14 cellular contexts compared by ENCODE assay signal in the genomic region with DNA sequence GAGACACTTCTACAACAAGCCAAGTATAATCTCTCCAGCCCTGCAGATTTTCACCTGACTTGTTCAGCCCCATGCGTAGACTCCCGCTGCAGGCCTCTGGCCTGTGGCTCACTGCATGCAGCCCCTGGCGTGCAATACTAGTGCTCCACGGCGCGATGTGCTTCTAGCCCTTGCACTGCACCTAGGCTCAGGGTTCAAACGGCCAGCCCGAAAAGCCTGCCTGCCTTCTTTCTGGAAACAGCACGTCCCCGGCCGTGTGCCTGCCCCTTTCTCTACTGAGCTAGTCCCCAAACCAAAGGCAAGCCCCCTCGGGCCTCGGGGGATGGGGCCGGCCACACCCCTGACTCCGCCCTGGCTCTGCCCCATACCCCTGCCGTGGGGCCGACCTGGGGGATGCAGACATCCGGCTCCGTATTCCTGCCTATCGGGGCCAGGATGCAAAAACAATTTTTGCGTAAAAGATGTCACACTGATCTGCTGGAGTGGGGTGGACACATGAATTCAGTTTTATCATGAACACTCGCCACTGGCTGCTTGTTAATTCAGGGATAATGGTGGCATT. TPM values are rescaled to one million over a fixed set of nuclear protein-coding genes. Genes with fewer than 3 reads are reported as not detected.
DNase-seq lines count a peak whose midpoint lies in the region; ATAC-seq, FAIRE-seq and TF ChIP-seq lines count a peak whose summit lies in the region.
"Had no signal": no experiment of that assay in that cellular context is flagged by ENCODE, and none has a peak within 500 bp of the region (broad histone marks: within the 10 kb centered on the region; RNA-seq: fewer than 3 reads in every experiment).

No MANE protein-coding gene starts in this region.

- no peak overlapping the region for H4K91ac ChIP-seq in IMR-90 (ENCODE audit: insufficient read depth, low read depth, low read length)
- H4K91ac ChIP-seq in H1 (replicated peaks; ENCODE audit: insufficient read length, low read length): peak overlapping the region; percentile 5

- H2BK15ac ChIP-seq in IMR-90 (ENCODE audit: low read depth, low read length) (no peak overlapping the region), H1 (ENCODE audit: low read length) (no peak overlapping the region; the same call in 1 of the 2 replicates)

- H3K4me1 Mint-ChIP-seq in neural progenitor cell: peaks cover 27% of the 10 kb centered on the region

- dilution Hi-C loops in IMR-90 (cut with HindIII; ENCODE audit: low sequenced_read_pairs, unreplicated experiment): no loop called here

- H2BK20ac ChIP-seq in IMR-90 (ENCODE audit: low read depth, low read length): no peak overlapping the region
- H2BK20ac ChIP-seq in H1 (ENCODE audit: low read length): no peak overlapping the region

- H3K4ac ChIP-seq in IMR-90 (ENCODE audit: low read depth, low read length): no peak overlapping the region
- peak overlapping the region; percentile 60 for H3K4ac ChIP-seq in H1 (replicated peaks; ENCODE audit: insufficient read length, low read depth, low read length)

- no peak overlapping the region for H2AK9ac ChIP-seq in IMR-90 (replicated peaks; ENCODE audit: low read depth, low read length, poor library complexity)

- peaks cover 3% of the 10 kb centered on the region; the same call in 1 of the 2 replicates for H3K9me1 ChIP-seq in IMR-90 (ENCODE audit: insufficient read depth, low read length)

- H3K4me1 ChIP-seq in IMR-90 (ENCODE audit: control insufficient read depth, insufficient read depth, low read length) (no peaks in the 10 kb centered on the region; the same call in 1 of the 2 replicates), H1 (replicated peaks in 1 of 4; ENCODE audit: control insufficient read depth in 3 of 4, insufficient read depth in 4 of 4, low read length in 3 of 4) (peaks cover 0 to 14% (median 11%) of the 10 kb centered on the region in 4 experiments; a peak in 6 of 7 replicates), neural progenitor cell (peaks cover 10% of the 10 kb centered on the region)

- no peak overlapping the region for H2BK12ac ChIP-seq in H1 (ENCODE audit: low read depth, low read length)

- H3K9me3 ChIP-seq in IMR-90 (ENCODE audit: control insufficient read depth, insufficient read depth, low read length) (no peaks in the 10 kb centered on the region), H1 (ENCODE audit: insufficient read depth in 2 of 2, low read depth in 1 of 2, low read length in 1 of 2) (no peaks in the 10 kb centered on the region), neural progenitor cell (ENCODE audit: low read depth) (no peaks in the 10 kb centered on the region)
- H3K9me3 ChIP-seq: esophagus squamous epithelium had no signal

- peaks cover 15% of the 10 kb centered on the region; the same call in 1 of the 2 replicates for H3K36me3 ChIP-seq in IMR-90 (ENCODE audit: control insufficient read depth, insufficient read depth, low read length)
- no peaks in the 10 kb centered on the region for H3K36me3 ChIP-seq in H1 (ENCODE audit: control insufficient read depth in 2 of 4, insufficient read depth in 4 of 4, low read length in 3 of 4)
- H3K36me3 ChIP-seq in neural progenitor cell: no peaks in the 10 kb centered on the region

- H4K5ac ChIP-seq in IMR-90 (ENCODE audit: low read depth, low read length) (no peak overlapping the region), H1 (ENCODE audit: insufficient read length, low read depth, low read length) (peak overlapping the region; percentile 24)

- H3K27me3 Mint-ChIP-seq in neural progenitor cell (ENCODE audit: insufficient read depth, low read depth): peaks cover 3% of the 10 kb centered on the region

- H3K9ac ChIP-seq in IMR-90 (ENCODE audit: low read depth, low read length) (no peak overlapping the region), H1 (replicated peaks in 1 of 4; ENCODE audit: extremely low read depth in 1 of 4, low read depth in 3 of 4, low read length in 3 of 4) (no peak overlapping the region; a peak in 2 of 7 replicates), neural progenitor cell (no peak overlapping the region)

- H3K79me2 ChIP-seq in H1 (ENCODE audit: control insufficient read depth in 1 of 2, insufficient read depth in 2 of 2, low read length in 2 of 2) (no peaks in the 10 kb centered on the region), neural progenitor cell (ENCODE audit: low read depth) (no peaks in the 10 kb centered on the region)

- no peaks in the 10 kb centered on the region; the same call in 1 of the 2 replicates for H4K20me1 ChIP-seq in IMR-90 (ENCODE audit: insufficient read depth, low read length)
- peaks cover 0 to 2% of the 10 kb centered on the region in 2 experiments for H4K20me1 ChIP-seq in H1 (replicated peaks in 1 of 2; ENCODE audit: control insufficient read depth in 1 of 2, insufficient read depth in 2 of 2, low read length in 2 of 2)
- H4K20me1 ChIP-seq in neural progenitor cell (ENCODE audit: low read depth): no peaks in the 10 kb centered on the region

- H3K4me2 ChIP-seq in IMR-90 (ENCODE audit: low read depth, low read length) (no peak overlapping the region), H1 (ENCODE audit: insufficient read depth in 1 of 2, low read depth in 2 of 2, low read length in 2 of 2) (peak overlapping the region; percentile 70 to 78), neural progenitor cell (peak overlapping the region; percentile 76)

- POLR2A ChIA-PET in IMR-90 (lab: Charles Lee; ENCODE audit: unreplicated experiment) (no interaction called here), H1 (lab: Charles Lee; ENCODE audit: partially characterized antibody) (interaction anchor here (1.7 to 1.8 kb wide), 2 partner anchors 15 to 26 kb away, joined by 4 to 5 read pairs; a partner anchor contains a TSS)

- peaks cover 3% of the 10 kb centered on the region for H3K36me3 Mint-ChIP-seq in neural progenitor cell

- H3K79me1 ChIP-seq in IMR-90 (ENCODE audit: low read depth in 1 of 2, low read length in 2 of 2) (no peaks in the 10 kb centered on the region), H1 (ENCODE audit: low read depth, low read length) (no peaks in the 10 kb centered on the region)

- in situ Hi-C loops in IMR-90 (cut with MboI; ENCODE audit: low sequenced_read_pairs): no loop called here

- no peak overlapping the region for H3K23ac ChIP-seq in IMR-90 (ENCODE audit: low read depth, low read length)
- H3K23ac ChIP-seq in H1 (ENCODE audit: insufficient read length): no peak overlapping the region

- H2BK120ac ChIP-seq in IMR-90 (ENCODE audit: low read depth, low read length) (no peak overlapping the region), H1 (replicated peaks; ENCODE audit: low read depth, low read length) (no peak overlapping the region)

- no peaks in the 10 kb centered on the region for H3K27me3 ChIP-seq in IMR-90 (ENCODE audit: control insufficient read depth, insufficient read depth, low read length)
- H3K27me3 ChIP-seq in H1 (replicated peaks in 1 of 4; ENCODE audit: control insufficient read depth in 3 of 4, extremely low read depth in 1 of 4, insufficient read depth in 3 of 4, low read length in 3 of 4): no peaks in the 10 kb centered on the region
- H3K27me3 ChIP-seq in neural progenitor cell: peaks cover 5% of the 10 kb centered on the region
- H3K27me3 ChIP-seq: esophagus squamous epithelium had no signal

- no peak overlapping the region for H3K4me3 ChIP-seq in IMR-90 (ENCODE audit: insufficient read depth, low read depth, low read length)
- peak overlapping the region; percentile 15 to 56 (median 43); a peak in 7 of 8 replicates for H3K4me3 ChIP-seq in H1 (ENCODE audit: extremely low read depth in 1 of 4, insufficient read depth in 2 of 4, low read depth in 3 of 4, low read length in 4 of 4)
- peak overlapping the region; percentile 38 for H3K4me3 ChIP-seq in neural progenitor cell
- H3K4me3 ChIP-seq: esophagus squamous epithelium had no signal

- H3K23me2 ChIP-seq in H1 (ENCODE audit: low read depth, low read length): no peaks in the 10 kb centered on the region

- TF ChIP-seq CTCF in IMR-90 (conservative IDR thresholded peaks at IDR 0.05; ENCODE audit: low read depth, low read length) (no peak), H1 (IDR thresholded peaks at IDR 0.05; ENCODE audit: control extremely low read depth in 1 of 3, insufficient read depth in 1 of 3, low read depth in 1 of 3, low read length in 3 of 3) (no peak), neural progenitor cell (IDR thresholded peaks at IDR 0.05) (no peak)

- DNase-seq in D341Med (ENCODE audit: low spot score) (peak; percentile 38), IMR-90 (no peak), H1 (ENCODE audit: low read depth in 1 of 2, low spot score in 2 of 2) (peak in 1 of 2 experiments; percentile 80), neural progenitor cell (ENCODE audit: low spot score) (peak; percentile 65), NCI-H526 (lab: John Stamatoyannopoulos, UW) (no peak), activated gamma-delta T cell (lab: John Stamatoyannopoulos, UW) (no peak), COLO668 (lab: John Stamatoyannopoulos, UW; ENCODE audit: unreplicated experiment) (no peak)
- DNase-seq: esophagus squamous epithelium; NCI-H1048; NCI-H2227 treated with DMSO at 0.1 percent for 48 hours; OCI-M1; stimulated activated CD4-positive, alpha-beta T cell treated with anti-CD3 and anti-CD28 coated beads, Interleukin-4, amount 100 ng/mL, for 24 hours; T-helper 1 cell had no signal

- peak; percentile 28 for ATAC-seq in IMR-90 (ENCODE audit: low read depth)

- no peak overlapping the region for H2BK5ac ChIP-seq in IMR-90 (ENCODE audit: low read depth, low read length, poor library complexity, severe bottlenecking)
- no peak overlapping the region for H2BK5ac ChIP-seq in H1 (ENCODE audit: low read depth, low read length)

- H3K18ac ChIP-seq in IMR-90 (ENCODE audit: low read depth, low read length) (no peak overlapping the region), H1 (ENCODE audit: extremely low read depth, low read length) (peak overlapping the region; percentile 44; the same call in 1 of the 2 replicates)

- WGBS in IMR-90 (ENCODE audit: extremely low coverage in 2 of 2, insufficient read length in 1 of 2), 2 experiments: 29% methylated on average over 13 of the region's 22 CpGs; no CpG with 5 or more reads in 1 of the 2 experiments
- WGBS in H1 (ENCODE audit: extremely low coverage in 1 of 2, insufficient coverage in 1 of 2, insufficient read length in 1 of 2, insufficient replicate concordance in 2 of 2, low coverage in 1 of 2, low lambda C conversion rate in 2 of 2, missing lambda C conversion rate in 1 of 2), 2 experiments: 30% methylated on average over 20 of the region's 22 CpGs; no CpG with 5 or more reads in 1 of the 2 experiments

- no peak for TF ChIP-seq EP300 in H1 (IDR thresholded peaks at IDR 0.05; ENCODE audit: borderline replicate concordance in 1 of 2, low read depth in 2 of 2, low read length in 2 of 2)

- no peak for TF ChIP-seq POLR2A in IMR-90 (IDR thresholded peaks at IDR 0.05; ENCODE audit: low read depth, low read length)
- TF ChIP-seq POLR2A in H1 (IDR thresholded peaks at IDR 0.05; ENCODE audit: control extremely low read depth in 1 of 2, low read depth in 2 of 2, low read length in 2 of 2): no peak

- no peak overlapping the region for H2AFZ ChIP-seq in IMR-90 (replicated peaks; ENCODE audit: low read length, poor library complexity)
- peak overlapping the region; percentile 79 for H2AFZ ChIP-seq in H1 (ENCODE audit: low read length)
- peak overlapping the region; percentile 96 for H2AFZ ChIP-seq in neural progenitor cell (replicated peaks)

- TF ChIP-seq RAD21 in IMR-90 (IDR thresholded peaks at IDR 0.05; ENCODE audit: low read length) (no peak), H1 (IDR thresholded peaks at IDR 0.05 in 1 of 2, conservative IDR thresholded peaks at IDR 0.05 in 1 of 2; ENCODE audit: low read depth in 2 of 2, low read length in 2 of 2) (no peak)

- BruUV-seq in IMR-90 (replicated peaks; lab: Mats Ljungman, UMichigan): TSS peak; percentile 50

- H3K27ac Mint-ChIP-seq in neural progenitor cell: peak overlapping the region; percentile 44

- no peaks in the 10 kb centered on the region for H3K9me3 Mint-ChIP-seq in neural progenitor cell

- intact Hi-C loops in IMR-90 (cut with micrococcal nuclease): no loop called here

- H2AK5ac ChIP-seq in IMR-90 (ENCODE audit: low read depth, low read length): no peak overlapping the region
- H2AK5ac ChIP-seq in H1 (ENCODE audit: low read depth, low read length): no peak overlapping the region

- no peaks in the 10 kb centered on the region for H3F3A ChIP-seq in neural progenitor cell (ENCODE audit: low read depth)

- H4K8ac ChIP-seq in IMR-90 (ENCODE audit: low read depth in 2 of 2, low read length in 2 of 2) (no peak overlapping the region), H1 (ENCODE audit: extremely low read depth, insufficient read depth, low read length) (peak overlapping the region; percentile 29)

- no peak for FAIRE-seq in H1 (lab: Jason Lieb, UNC)
- FAIRE-seq: HTR-8/SVneo had no signal

- H3K56ac ChIP-seq in IMR-90 (ENCODE audit: extremely low read depth, insufficient read depth, low read length): no peak overlapping the region
- no peak overlapping the region for H3K56ac ChIP-seq in H1 (replicated peaks; ENCODE audit: insufficient read length, low read depth, low read length)

- H3K4me3 Mint-ChIP-seq in neural progenitor cell: no peak overlapping the region

- H3K27ac ChIP-seq in IMR-90 (ENCODE audit: insufficient read depth, low read length): no peak overlapping the region
- no peak overlapping the region for H3K27ac ChIP-seq in H1 (ENCODE audit: low read depth, low read length)
- no peak overlapping the region for H3K27ac ChIP-seq in neural progenitor cell
- H3K27ac ChIP-seq: esophagus squamous epithelium had no signal

- CTCF ChIA-PET in IMR-90 (lab: Yijun Ruan, JAX): no interaction called here
- CTCF ChIA-PET in H1 (lab: Charles Lee; ENCODE audit: partially characterized antibody): interaction anchor here (0.9 to 3.1 kb wide), 5 partner anchors 9 to 169 kb away, joined by 3 to 15 read pairs (median 3); no protein-coding TSS in a partner anchor

- no peak overlapping the region for H3K14ac ChIP-seq in IMR-90 (replicated peaks; ENCODE audit: low read depth, low read length)
- no peak overlapping the region for H3K14ac ChIP-seq in H1 (ENCODE audit: insufficient read length)

RNA-seq across cellular contexts. Expression of a gene that starts 26.3 kb away (rescaled TPM):
- total RNA-seq in IMR-90 (2012; rRNA removed) (18.1 and 18.3 TPM in 2 replicates), neural progenitor cell (ENCODE audit: low replicate concordance) (19.8 and 23.2 TPM in 2 replicates)
- polyA plus RNA-seq in IMR-90 (2012; rRNA removed) (17.8 and 18.3 TPM in 2 replicates), H1 (2011; rRNA removed) (18.5 and 22.7 TPM in 2 replicates)
- polyA plus RNA-seq in IMR-90 (2012; cell fraction: cytosol; rRNA removed): 7.7 and 8.1 TPM in 2 replicates
- 46.4 and 51.4 TPM in 2 replicates for polyA plus RNA-seq in IMR-90 (2012; cell fraction: nucleus; rRNA removed; ENCODE audit: low replicate concordance)
- 29.8 and 31.0 TPM in 2 replicates for total RNA-seq in H1 (2021; fragmentation: NEBNext Ultra II Directional; extraction: Animal tissue kit (Norgen Biotek cat#: 25700))
- polyA plus RNA-seq in H1 (2011; cell fraction: cytosol; rRNA removed): 18.0 TPM
- polyA plus RNA-seq in H1 (2011; cell fraction: nucleus; rRNA removed): 51.7 TPM
- polyA plus RNA-seq in H1 (2012, experiment 1 of 2): 16.4 to 22.2 TPM (median 19.2 TPM) in 4 replicates
- polyA plus RNA-seq in H1 (2012, experiment 2 of 2): 4.7 TPM
- polyA plus RNA-seq in H1 (2013, experiment 1 of 2): 14.6 TPM
- 15.8 TPM for polyA plus RNA-seq in H1 (2013, experiment 2 of 2)
- 35.8 and 36.3 TPM in 2 replicates for polyA minus RNA-seq in H1 (2011; rRNA and poly(A)+ RNA removed)
- polyA minus RNA-seq in H1 (2011; cell fraction: cytosol; rRNA and poly(A)+ RNA removed): 17.6 TPM
- 42.6 TPM for polyA minus RNA-seq in H1 (2011; cell fraction: nucleus; rRNA and poly(A)+ RNA removed)

Comparison
In these comparisons a context has a peak if more than half of its experiments do, and no peak if none do; other contexts are left out.
1. DNase-seq: peak in D341Med (single experiment) and neural progenitor cell (single experiment); none in IMR-90 (single experiment), NCI-H526 (0 of 2), activated gamma-delta T cell (single experiment) and COLO668 (single experiment).